In the genomic region with DNA sequence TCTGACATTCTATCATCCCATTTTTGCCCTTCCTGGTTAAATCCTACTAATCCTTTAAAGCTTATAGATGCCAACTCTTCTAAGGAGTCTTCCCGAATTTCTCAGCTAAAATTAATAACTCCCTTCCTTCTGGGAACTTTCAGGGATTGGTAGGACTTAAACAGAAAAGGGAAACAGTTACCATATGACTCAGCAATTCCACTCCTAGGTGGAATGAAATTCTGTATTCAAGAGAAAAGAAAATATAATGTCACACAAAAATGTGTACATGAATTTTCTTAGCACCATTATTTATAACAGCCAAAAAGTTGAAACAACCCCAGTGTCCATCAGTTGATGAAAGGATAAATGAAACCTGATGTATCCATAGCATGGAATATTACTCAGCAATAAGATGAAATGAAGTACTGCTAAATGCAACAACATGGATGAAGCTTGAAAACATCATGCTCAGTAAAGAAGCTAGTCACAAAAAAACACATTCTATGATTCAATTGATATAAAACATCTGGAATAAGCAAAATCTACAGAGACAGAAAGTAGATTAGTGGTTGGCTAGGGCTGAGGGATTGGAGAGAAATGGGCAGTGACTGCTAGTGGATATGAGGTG, we compare ENCODE assay signal across 24 cellular contexts. TPM values are rescaled to one million over a fixed set of nuclear protein-coding genes. Genes with fewer than 3 reads are reported as not detected.
DNase-seq lines count a peak whose midpoint lies in the region; ATAC-seq, FAIRE-seq and TF ChIP-seq lines count a peak whose summit lies in the region.
"Had no signal": no experiment of that assay in that cellular context is flagged by ENCODE, and none has a peak within 500 bp of the region (broad histone marks: within the 10 kb centered on the region; RNA-seq: fewer than 3 reads in every experiment).

No MANE protein-coding gene starts in this region.

- H3K9ac ChIP-seq in HepG2 (ENCODE audit: insufficient read depth, low read depth, low read length): no peak overlapping the region
- no peak overlapping the region for H3K9ac ChIP-seq in fibroblast of lung (ENCODE audit: insufficient read depth, low read length)

- POLR2A ChIA-PET in HepG2 (lab: Yijun Ruan, JAX): no interaction called here
- POLR2A ChIA-PET in WTC11 (lab: Charles Lee): no interaction called here

- no peak for TF ChIP-seq RAD21 in HepG2 (CRISPR knock-in tag; IDR thresholded peaks at IDR 0.05)

- H3K4me1 Mint-ChIP-seq in WTC11: no peaks in the 10 kb centered on the region

- H3K4me3 ChIP-seq in HepG2 (replicated peaks in 1 of 3; ENCODE audit: insufficient read depth in 1 of 3, low read depth in 2 of 3, low read length in 3 of 3): no peak overlapping the region
- H3K4me3 ChIP-seq in right lobe of liver: no peak overlapping the region
- H3K4me3 ChIP-seq in fibroblast of lung (replicated peaks in 1 of 4; ENCODE audit: control extremely low read depth in 1 of 4, insufficient read depth in 1 of 4, low read depth in 3 of 4, low read length in 4 of 4): no peak overlapping the region
- H3K4me3 ChIP-seq: adrenal gland, skin epidermis, tibial artery had no signal

- no peak overlapping the region for H3K4me3 Mint-ChIP-seq in WTC11
- H3K4me3 Mint-ChIP-seq: dendritic cell treated with granulocyte-macrophage colony-stimulating factor and Interleukin-4, amounts not matched to agents 40 ng/mL and 50 ng/mL, for 4 days had no signal

- CTCF ChIA-PET in HepG2 (lab: Yijun Ruan, JAX; ENCODE audit: low intra/inter-chr PET ratio, low total read pairs) (no interaction called here), WTC11 (lab: Charles Lee) (interaction anchor here (1.5 kb wide), 1 partner anchor 15 kb away, joined by 3 read pairs; the partner anchor contains the start of gene EEIG2)

- TF ChIP-seq POLR2A in HepG2 (IDR thresholded peaks at IDR 0.05; ENCODE audit: insufficient read depth in 1 of 2, low read depth in 2 of 2, low read length in 2 of 2) (no peak), right lobe of liver (IDR thresholded peaks at IDR 0.05) (no peak)

- 16% methylated on average over 1 of the region's 1 CpG for WGBS in HepG2 (ENCODE audit: low lambda C conversion rate)
- WGBS in right lobe of liver (ENCODE audit: insufficient coverage, low coverage, low lambda C conversion rate, missing lambda C conversion rate): 29% methylated on average over 1 of the region's 1 CpG

- TF ChIP-seq EP300 in HepG2 (IDR thresholded peaks at IDR 0.05; ENCODE audit: low read depth in 2 of 2, low read length in 2 of 2) (no peak), HepG2 (CRISPR knock-in tag; IDR thresholded peaks at IDR 0.05; ENCODE audit: borderline replicate concordance) (no peak)

- H3K9me3 Mint-ChIP-seq in WTC11: peaks cover 17% of the 10 kb centered on the region

- H3K27ac Mint-ChIP-seq in WTC11: 0 out of 2 replicates have a peak overlapping the region, but pooled peaks have one; percentile 3
- H3K27ac Mint-ChIP-seq: dendritic cell treated with granulocyte-macrophage colony-stimulating factor and Interleukin-4, amounts not matched to agents 40 ng/mL and 50 ng/mL, for 4 days had no signal

- no peaks in the 10 kb centered on the region for H3K27me3 ChIP-seq in HepG2 (ENCODE audit: control insufficient read depth in 1 of 2, insufficient read depth in 2 of 2, low read length in 2 of 2)
- no peaks in the 10 kb centered on the region for H3K27me3 ChIP-seq in right lobe of liver
- no peaks in the 10 kb centered on the region for H3K27me3 ChIP-seq in fibroblast of lung (ENCODE audit: control insufficient read depth, insufficient read depth, low read length)
- H3K27me3 ChIP-seq: adrenal gland, neutrophil, tibial artery had no signal

- H3K4me2 ChIP-seq in HepG2 (ENCODE audit: low read depth, low read length) (no peak overlapping the region), fibroblast of lung (ENCODE audit: extremely low read depth, insufficient read depth, low read length) (no peak overlapping the region)

- H3K27ac ChIP-seq in HepG2 (ENCODE audit: extremely low read length, insufficient read depth, low read length) (no peak overlapping the region), right lobe of liver (no peak overlapping the region), fibroblast of lung (ENCODE audit: insufficient read depth, low read length) (peak overlapping the region; percentile 6)
- H3K27ac ChIP-seq: adrenal gland, C4-2B, neutrophil, tibial artery had no signal

- no peak for FAIRE-seq in HepG2 (lab: Jason Lieb, UNC)
- FAIRE-seq: A204.1, bronchial epithelial cell had no signal

- peaks cover 28% of the 10 kb centered on the region for H3K36me3 Mint-ChIP-seq in WTC11

- in situ Hi-C loops in HepG2 (cut with HindIII; ENCODE audit: extremely low pct_ligation_motif_present, low pct_unique_long_range_greater_than_20kb): no loop called here

- TF ChIP-seq CTCF in HepG2 (CRISPR knock-in tag; IDR thresholded peaks at IDR 0.05): no peak
- TF ChIP-seq CTCF in right lobe of liver (IDR thresholded peaks at IDR 0.05): no peak
- no peak for TF ChIP-seq CTCF in WTC11 (IDR thresholded peaks at IDR 0.05)
- TF ChIP-seq CTCF in fibroblast of lung (conservative IDR thresholded peaks at IDR 0.05 in 1 of 2, IDR thresholded peaks at IDR 0.05 in 1 of 2; ENCODE audit: low read depth in 1 of 2, low read length in 2 of 2): no peak

- H3K9me3 ChIP-seq in HepG2 (ENCODE audit: low read length): no peaks in the 10 kb centered on the region
- no peaks in the 10 kb centered on the region for H3K9me3 ChIP-seq in right lobe of liver
- H3K9me3 ChIP-seq in fibroblast of lung (ENCODE audit: control insufficient read depth, insufficient read depth, low read depth, low read length): no peaks in the 10 kb centered on the region
- H3K9me3 ChIP-seq: adrenal gland, neutrophil had no signal

- no peaks in the 10 kb centered on the region for H3K79me2 ChIP-seq in HepG2 (ENCODE audit: insufficient read depth, low read length)
- H3K79me2 ChIP-seq in fibroblast of lung (ENCODE audit: control insufficient read depth, insufficient read depth, low read length): peaks cover 3% of the 10 kb centered on the region

- DNase-seq in HepG2 (ENCODE audit: low spot score) (no peak), right lobe of liver (no peak), WTC11 (ENCODE audit: low spot score) (no peak), fibroblast of lung (ENCODE audit: low read depth in 2 of 2) (peak in 1 of 2 donors; percentile 39), medulla oblongata (ENCODE audit: extremely low spot score) (no peak), NOMO-1 treated with DMSO at 0.1 percent for 48 hours (lab: John Stamatoyannopoulos, UW; ENCODE audit: unreplicated experiment) (no peak), NOMO-1 (lab: John Stamatoyannopoulos, UW; ENCODE audit: unreplicated experiment in 2 of 2) (no peak)
- DNase-seq: activated CD4-positive, alpha-beta T cell treated with anti-CD3 and anti-CD28 coated beads, Interleukin-2, amount 50 U/mL, for 48 hours; activated gamma-delta T cell; adrenal gland; islet precursor cell; NCI-H1092; NCI-H1930; NCI-H2227 treated with DMSO at 0.1 percent for 48 hours; stimulated activated CD4-positive, alpha-beta T cell treated with anti-CD3 and anti-CD28 coated beads, Interleukin-2, amount 100 ng/mL, for 48 hours; stimulated activated naive CD4-positive, alpha-beta T cell treated with Interleukin-2 at 50 U/mL for 16 hours; tibial artery had no signal

- peaks cover 4% of the 10 kb centered on the region; the same call in 1 of the 2 replicates for H4K20me1 ChIP-seq in HepG2 (ENCODE audit: insufficient read depth, low read length)
- no peaks in the 10 kb centered on the region for H4K20me1 ChIP-seq in fibroblast of lung (ENCODE audit: control insufficient read depth, extremely low read depth, insufficient read depth, low read length)

- no peak overlapping the region for H2AFZ ChIP-seq in HepG2 (ENCODE audit: low read length)
- no peak overlapping the region for H2AFZ ChIP-seq in fibroblast of lung (ENCODE audit: low read length)

- no peak for ATAC-seq in HepG2
- ATAC-seq in right lobe of liver: no peak
- no peak for ATAC-seq in WTC11
- ATAC-seq in GM18858 (IDR thresholded peaks at IDR 0.05; ENCODE audit: unreplicated experiment): no peak

- no peaks in the 10 kb centered on the region for H3K36me3 ChIP-seq in HepG2 (replicated peaks in 1 of 2; ENCODE audit: control insufficient read depth in 1 of 2, insufficient read depth in 2 of 2, low read length in 2 of 2)
- no peaks in the 10 kb centered on the region for H3K36me3 ChIP-seq in right lobe of liver
- no peaks in the 10 kb centered on the region for H3K36me3 ChIP-seq in fibroblast of lung (ENCODE audit: control insufficient read depth, insufficient read depth, low read length)
- H3K36me3 ChIP-seq: adrenal gland, neutrophil, tibial artery had no signal

- BruUV-seq in HepG2 (replicated peaks; lab: Mats Ljungman, UMichigan): no TSS peak

- peaks cover 20% of the 10 kb centered on the region for H3K4me1 ChIP-seq in HepG2 (ENCODE audit: insufficient read depth, low read length)
- H3K4me1 ChIP-seq in right lobe of liver: no peaks in the 10 kb centered on the region
- no peaks in the 10 kb centered on the region for H3K4me1 ChIP-seq in fibroblast of lung (ENCODE audit: control insufficient read depth, extremely low read depth, insufficient read depth, low read length)
- H3K4me1 ChIP-seq: adrenal gland, tibial artery had no signal

- intact Hi-C loops in HepG2 (cut with micrococcal nuclease; ENCODE audit: unreplicated experiment) (no loop called here), right lobe of liver (cut with DNase I) (no loop called here)

- no peaks in the 10 kb centered on the region for H3K27me3 Mint-ChIP-seq in WTC11 (ENCODE audit: low read depth)
- H3K27me3 Mint-ChIP-seq: dendritic cell treated with granulocyte-macrophage colony-stimulating factor and Interleukin-4, amounts not matched to agents 40 ng/mL and 50 ng/mL, for 4 days had no signal

RNA-seq across cellular contexts. Expression of gene EEIG2, which starts 15.4 kb away (rescaled TPM):
- 3.2 and 5.7 TPM in 2 replicates for total RNA-seq in HepG2 (2016; rRNA removed; fragmentation: Illumina TruSeq; extraction: Trizol)
- 0.35 and 0.40 TPM in 2 replicates for total RNA-seq in HepG2 (2016; cell fraction: cytosol; rRNA removed; fragmentation: Illumina TruSeq; extraction: Trizol; ENCODE audit: low read depth)
- total RNA-seq in HepG2 (2016; cell fraction: insoluble cytoplasmic fraction; rRNA removed; fragmentation: Illumina TruSeq; extraction: Trizol): 3.6 and 5.4 TPM in 2 replicates
- 2.8 and 3.5 TPM in 2 replicates for total RNA-seq in HepG2 (2016; cell fraction: membrane; rRNA removed; fragmentation: Illumina TruSeq; extraction: Trizol)
- total RNA-seq in HepG2 (2016; cell fraction: nucleus; rRNA removed; fragmentation: Illumina TruSeq; extraction: Trizol): 2.2 and 2.5 TPM in 2 replicates
- polyA plus RNA-seq in HepG2 (2011; rRNA removed): 0.81 and 0.90 TPM in 2 replicates
- 0.40 and 0.67 TPM in 2 replicates for polyA plus RNA-seq in HepG2 (2011; cell fraction: cytosol; rRNA removed)
- 0.54 and 0.63 TPM in 2 replicates for polyA plus RNA-seq in HepG2 (2011; cell fraction: nucleus; rRNA removed)
- 1.0 and 1.2 TPM in 2 replicates for polyA plus RNA-seq in HepG2 (2012)
- polyA plus RNA-seq in HepG2 (2016; cell fraction: cytosol; fragmentation: Illumina TruSeq; extraction: Trizol; ENCODE audit: low read depth): 0.14 and 0.17 TPM in 2 replicates
- polyA plus RNA-seq in HepG2 (2016; cell fraction: insoluble cytoplasmic fraction; fragmentation: Illumina TruSeq; extraction: Trizol; ENCODE audit: low read depth): 3.7 and 4.0 TPM in 2 replicates
- 1.2 TPM in 2 replicates for polyA plus RNA-seq in HepG2 (2016; cell fraction: membrane; fragmentation: Illumina TruSeq; extraction: Trizol; ENCODE audit: low read depth)
- 2.1 and 2.5 TPM in 2 replicates for polyA plus RNA-seq in HepG2 (2016; cell fraction: nucleus; fragmentation: Illumina TruSeq; extraction: Trizol; ENCODE audit: insufficient read depth, low read depth)
- 0.74 and 69.9 TPM in 2 replicates for polyA minus RNA-seq in HepG2 (2011; rRNA and poly(A)+ RNA removed; ENCODE audit: low replicate concordance)
- polyA minus RNA-seq in HepG2 (2011; cell fraction: cytosol; rRNA and poly(A)+ RNA removed): 1.3 and 1.5 TPM in 2 replicates
- 1.7 and 1.9 TPM in 2 replicates for polyA minus RNA-seq in HepG2 (2011; cell fraction: nucleus; rRNA and poly(A)+ RNA removed)
- total RNA-seq in right lobe of liver: 1 to 10 TPM in 5 of 6 experiments, under 1 TPM in 1; 0.88 to 6.5 (median 2.6) TPM
- 43.1 to 65.7 TPM (median 45.0 TPM) in 3 replicates for total RNA-seq in WTC11 (2021)
- total RNA-seq in fibroblast of lung: 18.5 and 27.2 TPM in 2 replicates
- 13.7 and 17.5 TPM in 2 replicates for polyA plus RNA-seq in fibroblast of lung
- 8.4 and 10.8 TPM in 2 replicates for polyA plus RNA-seq in fibroblast of lung (2012)
- polyA minus RNA-seq in fibroblast of lung (ENCODE audit: low replicate concordance): 3.2 and 4.1 TPM in 2 replicates
